8 cellular contexts compared by ENCODE assay signal in the genomic region with DNA sequence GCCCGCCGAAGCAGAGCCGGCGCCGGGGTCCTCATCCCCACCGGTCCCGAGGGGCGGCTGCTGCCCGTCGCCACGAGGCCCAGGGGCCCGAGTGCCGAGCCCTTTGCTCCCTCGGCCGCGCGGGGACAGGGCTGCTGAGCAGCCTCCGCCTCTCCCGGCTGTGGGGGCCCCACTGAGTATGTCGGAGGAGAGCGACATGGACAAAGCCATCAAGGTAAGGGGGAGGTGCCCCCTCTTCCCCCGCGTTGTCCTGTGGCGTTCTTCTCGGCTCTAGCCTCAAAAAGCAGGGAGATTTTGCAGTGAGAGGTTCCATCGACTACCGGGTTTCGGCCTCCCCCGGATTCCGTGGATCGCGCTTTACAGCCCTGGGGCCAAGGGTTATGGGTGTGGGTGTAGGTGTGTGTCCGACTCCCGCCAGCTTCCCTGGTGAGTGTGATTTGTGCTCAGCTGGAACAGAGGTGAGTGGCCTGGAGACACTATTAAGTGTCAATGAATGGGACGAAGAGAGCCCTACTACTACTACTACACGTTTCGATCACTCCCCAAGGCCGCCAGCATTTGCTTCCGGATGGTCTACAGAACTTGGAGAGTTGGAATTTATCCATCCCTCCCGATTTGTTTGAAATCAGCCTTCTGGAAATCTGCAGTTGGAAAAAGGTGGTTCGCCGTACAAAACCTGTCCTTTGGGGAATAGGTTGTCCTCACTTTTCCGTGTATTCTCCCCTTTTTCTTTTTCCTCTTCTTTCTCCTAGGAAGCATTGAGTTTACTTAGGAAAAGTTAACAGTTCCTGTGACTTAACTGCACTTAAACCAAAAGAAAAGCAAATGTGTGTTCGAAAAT. TPM values are rescaled to one million over a fixed set of nuclear protein-coding genes. Genes with fewer than 3 reads are reported as not detected.
A peak's percentile ranks its signal among the peaks of the same experiment; 100 is the strongest.
DNase-seq lines count a peak whose midpoint lies in the region; ATAC-seq and TF ChIP-seq lines count a peak whose summit lies in the region.

No MANE protein-coding gene starts in this region.

- peak overlapping the region; percentile 82 for H3K9ac ChIP-seq in SU-DHL-6 (ENCODE audit: low read length)

- H3K27me3 ChIP-seq in SU-DHL-6 (ENCODE audit: low read length) (no peaks in the 10 kb centered on the region), dorsolateral prefrontal cortex (no peaks in the 10 kb centered on the region), thymus (ENCODE audit: control insufficient read depth, insufficient read depth) (no peaks in the 10 kb centered on the region)

- peaks cover 78% of the 10 kb centered on the region for H3K79me2 ChIP-seq in SU-DHL-6 (ENCODE audit: insufficient read depth, low read length)

- peak overlapping the region; percentile 81 for H2AFZ ChIP-seq in SU-DHL-6 (ENCODE audit: low read depth, low read length, severe bottlenecking)

- H3K9me2 ChIP-seq in SU-DHL-6 (replicated peaks; ENCODE audit: insufficient read depth, low read length), result no peaks in the 10 kb centered on the region

- peak overlapping the region; percentile 73 for H3K4me3 ChIP-seq in SU-DHL-6 (ENCODE audit: insufficient read depth, low read length, poor library complexity, severe bottlenecking)
- peak overlapping the region; percentile 67 to 100 (median 93) for H3K4me3 ChIP-seq in dorsolateral prefrontal cortex
- H3K4me3 ChIP-seq in mucosa of descending colon, result peak overlapping the region; percentile 95
- peak overlapping the region; percentile 79 for H3K4me3 ChIP-seq in thymus (ENCODE audit: low read length)

- ATAC-seq in GM18508 (IDR thresholded peaks at IDR 0.05; ENCODE audit: insufficient read depth, unreplicated experiment) (peak; percentile 17), HG03135 (IDR thresholded peaks at IDR 0.05; ENCODE audit: unreplicated experiment) (peak; percentile 10), mucosa of descending colon (peak; percentile 76)

- H3K27ac ChIP-seq in 22Rv1 (peak overlapping the region; percentile 94), SU-DHL-6 (ENCODE audit: low read depth, low read length) (peak overlapping the region; percentile 74), dorsolateral prefrontal cortex (peak overlapping the region in 58 of 59 donors; percentile 33 to 99 (median 92)), thymus (ENCODE audit: low read depth) (peak overlapping the region; percentile 68)

- H3K4me2 ChIP-seq in SU-DHL-6 (ENCODE audit: low read depth, low read length, poor library complexity, severe bottlenecking), result peak overlapping the region; percentile 76

- TF ChIP-seq CTCF in 22Rv1 (IDR thresholded peaks at IDR 0.05) (no peak), SU-DHL-6 (IDR thresholded peaks at IDR 0.05; ENCODE audit: insufficient read depth, low read length, poor library complexity, severe bottlenecking) (no peak), dorsolateral prefrontal cortex (IDR thresholded peaks at IDR 0.05 in 54 of 56, conservative IDR thresholded peaks at IDR 0.05 in 2 of 56; ENCODE audit: low read depth in 1 of 56, partially characterized antibody in 56 of 56) (no peak), mucosa of descending colon (IDR thresholded peaks at IDR 0.05) (no peak)

- peaks cover 5% of the 10 kb centered on the region; the same call in 1 of the 2 replicates for H3K36me3 ChIP-seq in SU-DHL-6 (ENCODE audit: low read length)
- H3K36me3 ChIP-seq in mucosa of descending colon (ENCODE audit: low read depth), result no peaks in the 10 kb centered on the region
- H3K36me3 ChIP-seq in thymus (ENCODE audit: control insufficient read depth, insufficient read depth), result peaks cover 3% of the 10 kb centered on the region

- H3F3A ChIP-seq in SU-DHL-6 (ENCODE audit: insufficient read depth), result peaks cover 6% of the 10 kb centered on the region; the same call in 1 of the 2 replicates

- intact Hi-C loops in dorsolateral prefrontal cortex (cut with DNase I) (loop anchor here (2.0 to 10.0 kb wide), 6 partner anchors 158 to 540 kb away; partner anchors contain the start of genes ERP29 (in 2 of the 2), TMEM116 (in 2 of the 2), ACAD10 (in 1 of the 2) and ATXN2 (in 1 of the 2)), mucosa of descending colon (cut with DNase I, micrococcal nuclease) (no loop called here)

- H3K9me3 ChIP-seq in SU-DHL-6 (ENCODE audit: insufficient read depth, low read length) (no peaks in the 10 kb centered on the region), mucosa of descending colon (no peaks in the 10 kb centered on the region), thymus (ENCODE audit: control insufficient read depth) (no peaks in the 10 kb centered on the region)

- H3K4me1 ChIP-seq in mucosa of descending colon (ENCODE audit: low read depth) (peaks cover 36% of the 10 kb centered on the region), thymus (ENCODE audit: control insufficient read depth, insufficient read depth, low read length) (peaks cover 9% of the 10 kb centered on the region)

- 6% methylated on average over 44 of the region's 44 CpGs for WGBS in thymus

- H4K20me1 ChIP-seq in SU-DHL-6 (ENCODE audit: low read depth, low read length), result peaks cover 6% of the 10 kb centered on the region; the same call in 1 of the 2 replicates

- DNase-seq in dorsolateral prefrontal cortex, result peak in 2 of 10 donors; percentile 20 to 44
- peak; percentile 72 to 80 (median 75) for DNase-seq in mucosa of descending colon
- no peak for DNase-seq in ureter (ENCODE audit: low spot score)

RNA-seq across cellular contexts. Expression of gene MAPKAPK5, which starts 0.7 kb away (rescaled TPM):
- total RNA-seq in dorsolateral prefrontal cortex, result 10 to 100 TPM; 38.5 to 72.8 (median 54.5) TPM
- total RNA-seq in mucosa of descending colon, result 10 to 100 TPM; 64.0 to 86.3 (median 82.0) TPM
- polyA plus RNA-seq in thymus, result 18.3 TPM
- 68.3 TPM for total RNA-seq in ureter

Comparison
In these comparisons a context has a peak if more than half of its experiments do, and no peak if none do; other contexts are left out.
1. ATAC-seq: peak in every context shown above with its lines; median percentile 76 in mucosa of descending colon; 17 in GM18508; 10 in HG03135.
2. intact Hi-C loops: an anchor here in dorsolateral prefrontal cortex (2.0 to 10.0 kb wide); none called in mucosa of descending colon.